ENCODE assay signal across 15 cellular contexts in genomic region chr3:140610544-140610943, GRCh38.
DNase-seq lines count a peak whose midpoint lies in the region; ATAC-seq, FAIRE-seq and TF ChIP-seq lines count a peak whose summit lies in the region.
"Had no signal": no experiment of that assay in that cellular context is flagged by ENCODE, and none has a peak within 500 bp of the region (broad histone marks: within the 10 kb centered on the region; RNA-seq: fewer than 3 reads in every experiment).

No MANE protein-coding gene starts in this region.

- no peak for FAIRE-seq in K562 (lab: Jason Lieb, UNC)
- FAIRE-seq: A204.1, G401.6, GM12891 had no signal

- H3K36me3 ChIP-seq in K562 (ENCODE audit: control insufficient read depth, insufficient read depth, low read length) (no peaks in the 10 kb centered on the region), smooth muscle cell (ENCODE audit: low read depth) (peaks cover 3% of the 10 kb centered on the region), WERI-Rb-1 (no peaks in the 10 kb centered on the region)

- CTCF ChIA-PET in K562 (lab: Yijun Ruan, JAX; ENCODE audit: low intra/inter-chr PET ratio) = interaction anchor here (0.7 kb wide), 1 partner anchor 92 kb away, joined by 3 read pairs; no protein-coding TSS in a partner anchor

- no peak for TF ChIP-seq POLR2A in K562 (conservative IDR thresholded peaks at IDR 0.05)

- TF ChIP-seq RAD21 in K562 (CRISPR knock-in tag; conservative IDR thresholded peaks at IDR 0.05 in 1 of 2, IDR thresholded peaks at IDR 0.05 in 1 of 2) = no peak

- no peak overlapping the region for H3K4me3 ChIP-seq in K562
- H3K4me3 ChIP-seq in smooth muscle cell = no peak overlapping the region
- no peak overlapping the region for H3K4me3 ChIP-seq in WERI-Rb-1 (ENCODE audit: low read depth, low read length)
- H3K4me3 ChIP-seq: GM23338 had no signal

- TF ChIP-seq EP300 in K562 (IDR thresholded peaks at IDR 0.05; ENCODE audit: low read length) = no peak

- intact Hi-C loops in K562 (cut with micrococcal nuclease) = no loop called here

- POLR2A ChIA-PET in K562 (lab: Yijun Ruan, JAX) = no interaction called here

- H3F3A ChIP-seq in smooth muscle cell (ENCODE audit: low read depth) = no peaks in the 10 kb centered on the region

- H3K9me3 ChIP-seq in K562 (replicated peaks; ENCODE audit: control insufficient read depth, insufficient read depth, low read depth, low read length) = no peaks in the 10 kb centered on the region
- no peaks in the 10 kb centered on the region for H3K9me3 ChIP-seq in smooth muscle cell (replicated peaks; ENCODE audit: low read depth)
- H3K9me3 ChIP-seq in WERI-Rb-1 (ENCODE audit: severe bottlenecking) = no peaks in the 10 kb centered on the region

- H3K4me2 ChIP-seq in K562 (ENCODE audit: insufficient read depth, low read length) (no peak overlapping the region), smooth muscle cell (peak overlapping the region; percentile 16)
- H3K4me2 ChIP-seq: GM23338 had no signal

- ATAC-seq in K562 = no peak
- ATAC-seq: GM23338 had no signal

- H3K27me3 ChIP-seq in K562 (ENCODE audit: control insufficient read depth in 2 of 2, insufficient read depth in 2 of 2, low read length in 2 of 2) (no peaks in the 10 kb centered on the region), smooth muscle cell (ENCODE audit: low read depth) (no peaks in the 10 kb centered on the region), WERI-Rb-1 (ENCODE audit: insufficient read depth, low read depth, severe bottlenecking) (no peaks in the 10 kb centered on the region)

- TF ChIP-seq CTCF in K562 (IDR thresholded peaks at IDR 0.05 in 2 of 3, conservative IDR thresholded peaks at IDR 0.05 in 1 of 3; ENCODE audit: insufficient read depth in 2 of 3, low read depth in 1 of 3, low read length in 3 of 3) (no peak), smooth muscle cell (IDR thresholded peaks at IDR 0.05; ENCODE audit: borderline replicate concordance, insufficient read depth, poor library complexity, severe bottlenecking) (no peak), WERI-Rb-1 (IDR thresholded peaks at IDR 0.05; ENCODE audit: low read depth, low read length) (no peak)

- H3K79me2 ChIP-seq in K562 (ENCODE audit: control insufficient read depth, insufficient read depth, low read length) = no peaks in the 10 kb centered on the region
- no peaks in the 10 kb centered on the region for H3K79me2 ChIP-seq in smooth muscle cell (ENCODE audit: low read depth)

- WGBS in K562 (ENCODE audit: insufficient coverage, low coverage, missing lambda C conversion rate) = 0% methylated on average over 3 of the region's 3 CpGs
- WGBS in smooth muscle cell (ENCODE audit: low lambda C conversion rate) = 32% methylated on average over 3 of the region's 3 CpGs

- H3K27ac ChIP-seq in K562 (ENCODE audit: extremely low read depth, low read depth, low read length) (no peak overlapping the region), smooth muscle cell (ENCODE audit: low read depth) (peak overlapping the region; percentile 35), WERI-Rb-1 (no peak overlapping the region)

- BruUV-seq in K562 (replicated peaks; lab: Mats Ljungman, UMichigan) = no TSS peak

- no peak overlapping the region for H3K9ac ChIP-seq in K562 (ENCODE audit: insufficient read depth in 1 of 2, low read depth in 2 of 2, low read length in 2 of 2)
- no peak overlapping the region for H3K9ac ChIP-seq in smooth muscle cell (ENCODE audit: low read depth)

- DNase-seq in RPMI7951 (ENCODE audit: low read depth) (peak; percentile 12), K562 (ENCODE audit: extremely low read depth in 1 of 4, low spot score in 3 of 4) (no peak), kidney tubule cell (ENCODE audit: low spot score) (peak; percentile 62), smooth muscle cell (lab: John Stamatoyannopoulos, UW; ENCODE audit: unreplicated experiment) (no peak), COR-L47 (lab: John Stamatoyannopoulos, UW) (no peak), WERI-Rb-1 (no peak), UCSD-AML1 (lab: John Stamatoyannopoulos, UW; ENCODE audit: unreplicated experiment) (no peak)
- DNase-seq: C1 segment of cervical spinal cord; CD4-positive, alpha-beta T cell; DMS79; H7 had no signal

- in situ Hi-C loops in K562 (cut with MboI) = no loop called here

- H2AFZ ChIP-seq in K562 (ENCODE audit: low read depth, low read length) = no peak overlapping the region
- no peak overlapping the region for H2AFZ ChIP-seq in smooth muscle cell (ENCODE audit: low read depth)
- H2AFZ ChIP-seq: GM23338 had no signal

- no peaks in the 10 kb centered on the region for H3K9me1 ChIP-seq in K562 (ENCODE audit: control insufficient read depth, insufficient read depth, low read length)

- H4K20me1 ChIP-seq in K562 (replicated peaks; ENCODE audit: control insufficient read depth, insufficient read depth, low read length) (no peaks in the 10 kb centered on the region), smooth muscle cell (ENCODE audit: low read depth) (no peaks in the 10 kb centered on the region)

- H3K4me1 ChIP-seq in K562 (replicated peaks in 1 of 2; ENCODE audit: control insufficient read depth in 2 of 2, insufficient read depth in 2 of 2, low read length in 2 of 2) (no peaks in the 10 kb centered on the region), smooth muscle cell (ENCODE audit: low read depth) (no peaks in the 10 kb centered on the region)

TF ChIP-seq in K562, 482 proteins besides CTCF, POLR2A, EP300 and RAD21:
- no peak for TF ChIP-seq PBX2 (CRISPR knock-in tag; IDR thresholded peaks at IDR 0.05; ENCODE audit: low read depth)
- TF ChIP-seq PBX2 (tag; conservative IDR thresholded peaks at IDR 0.05; ENCODE audit: low read depth) = no peak
- TF ChIP-seq, protein P1, sequence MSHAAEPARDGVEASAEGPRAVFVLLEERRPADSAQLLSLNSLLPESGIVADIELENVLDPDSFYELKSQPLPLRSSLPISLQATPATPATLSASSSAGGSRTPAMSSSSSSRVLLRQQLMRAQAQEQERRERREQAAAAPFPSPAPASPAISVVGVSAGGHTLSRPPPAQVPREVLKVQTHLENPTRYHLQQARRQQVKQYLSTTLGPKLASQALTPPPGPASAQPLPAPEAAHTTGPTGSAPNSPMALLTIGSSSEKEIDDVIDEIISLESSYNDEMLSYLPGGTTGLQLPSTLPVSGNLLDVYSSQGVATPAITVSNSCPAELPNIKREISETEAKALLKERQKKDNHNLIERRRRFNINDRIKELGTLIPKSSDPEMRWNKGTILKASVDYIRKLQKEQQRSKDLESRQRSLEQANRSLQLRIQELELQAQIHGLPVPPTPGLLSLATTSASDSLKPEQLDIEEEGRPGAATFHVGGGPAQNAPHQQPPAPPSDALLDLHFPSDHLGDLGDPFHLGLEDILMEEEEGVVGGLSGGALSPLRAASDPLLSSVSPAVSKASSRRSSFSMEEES (CRISPR knock-in tag; IDR thresholded peaks at IDR 0.05) = peak; percentile 62

Comparison
In these comparisons a context has a peak if more than half of its experiments do, and no peak if none do; other contexts are left out.
1. DNase-seq: peak in RPMI7951 (single experiment) and kidney tubule cell (single experiment); none in K562 (0 of 4), smooth muscle cell (single experiment), COR-L47 (single experiment), WERI-Rb-1 (single experiment) and UCSD-AML1 (single experiment).